In genomic region chr1:71191520-71191919, GRCh38 we compare ENCODE assay signal across 31 cellular contexts.
"Had no signal": no experiment of that assay in that cellular context is flagged by ENCODE, and none has a peak within 500 bp of the region (broad histone marks: within the 10 kb centered on the region; RNA-seq: fewer than 3 reads in every experiment).

No MANE protein-coding gene starts in this region.

- DNase-seq: activated effector memory CD4-positive, alpha-beta T cell treated with anti-CD3 and anti-CD28 coated beads, Interleukin-2, amount 50 U/mL, for 16 hours; activated effector memory CD4-positive, alpha-beta T cell treated with Interleukin-2 at 50 U/mL for 16 hours; activated gamma-delta T cell; activated gamma-delta T cell treated with Interleukin-2 at 50 U/mL for 16 hours; activated naive CD4-positive, alpha-beta T cell; activated naive CD4-positive, alpha-beta T cell treated with anti-CD3 and anti-CD28 coated beads for 36 hours; activated naive CD4-positive, alpha-beta T cell treated with anti-CD3 and anti-CD28 coated beads, Interleukin-2, amount 10 ng/mL, durations not matched to agents 7 days and 5 days; activated naive CD4-positive, alpha-beta T cell treated with anti-CD3 and anti-CD28 coated beads, Interleukin-2, amount 50 U/mL, for 16 hours; activated naive CD4-positive, alpha-beta T cell treated with Interleukin-2 at 50 U/mL for 16 hours; activated naive CD8-positive, alpha-beta T cell treated with anti-CD3 and anti-CD28 coated beads for 36 hours; activated naive CD8-positive, alpha-beta T cell treated with anti-CD3 and anti-CD28 coated beads, Interleukin-2, amount 10 ng/mL, durations not matched to agents 7 days and 5 days; activated naive CD8-positive, alpha-beta T cell treated with anti-CD3 and anti-CD28 coated beads, Interleukin-2, amount 50 U/mL, for 24 hours; activated T-cell treated with anti-CD3 and anti-CD28 coated beads, Interleukin-2, amount 50 U/mL, for 1 hour; activated T-cell treated with anti-CD3 and anti-CD28 coated beads, Interleukin-2, amount 50 U/mL, for 24 hours; activated T-cell treated with anti-CD3 and anti-CD28 coated beads, Interleukin-2, amount 50 U/mL, for 4 hours; activated T-cell treated with anti-CD3 and anti-CD28 coated beads, Interleukin-2, amount 50 U/mL, for 48 hours; activated T-cell treated with anti-CD3 and anti-CD28 coated beads, Interleukin-2, amount 50 U/mL, for 72 hours; adrenal gland; amniotic stem cell; amygdala; anterior cingulate cortex; aorta; body of pancreas; brain microvascular endothelial cell; central memory CD4-positive, alpha-beta T cell; cerebellar nuclear complex had no signal

- ATAC-seq: activated naive CD4-positive, alpha-beta T cell treated with anti-CD3 and anti-CD28 coated beads, Interleukin-2, amount 50 U/mL, for 72 hours; activated naive CD8-positive, alpha-beta T cell treated with anti-CD3 and anti-CD28 coated beads, Interleukin-2, amount 50 U/mL, for 24 hours; activated T-cell treated with anti-CD3 and anti-CD28 coated beads, Interleukin-2, amount 50 U/mL, for 4 hours; activated T-cell treated with anti-CD3 and anti-CD28 coated beads, Interleukin-2, amount 50 U/mL, for 72 hours; activated T-helper 17 cell treated with anti-CD3 and anti-CD28 coated beads, Interleukin-2, amount 50 U/mL, for 72 hours; body of pancreas had no signal

- H3K36me3 ChIP-seq: adrenal gland, ascending aorta, brain microvascular endothelial cell, breast epithelium, cardiac muscle cell had no signal

- H3K27ac ChIP-seq: adrenal gland, ascending aorta, body of pancreas, brain microvascular endothelial cell, breast epithelium, cardiac muscle cell had no signal

- H3K9me3 ChIP-seq: adrenal gland, ascending aorta, body of pancreas, breast epithelium had no signal

- H3K4me3 ChIP-seq: adrenal gland, ascending aorta, body of pancreas, breast epithelium, cardiac muscle cell had no signal

- H3K4me1 ChIP-seq: adrenal gland, ascending aorta, body of pancreas, breast epithelium had no signal

- H3K27me3 ChIP-seq: adrenal gland, ascending aorta, body of pancreas, brain microvascular endothelial cell, breast epithelium, cardiac muscle cell had no signal
